ENCODE assay signal across 21 cellular contexts in the genomic region with DNA sequence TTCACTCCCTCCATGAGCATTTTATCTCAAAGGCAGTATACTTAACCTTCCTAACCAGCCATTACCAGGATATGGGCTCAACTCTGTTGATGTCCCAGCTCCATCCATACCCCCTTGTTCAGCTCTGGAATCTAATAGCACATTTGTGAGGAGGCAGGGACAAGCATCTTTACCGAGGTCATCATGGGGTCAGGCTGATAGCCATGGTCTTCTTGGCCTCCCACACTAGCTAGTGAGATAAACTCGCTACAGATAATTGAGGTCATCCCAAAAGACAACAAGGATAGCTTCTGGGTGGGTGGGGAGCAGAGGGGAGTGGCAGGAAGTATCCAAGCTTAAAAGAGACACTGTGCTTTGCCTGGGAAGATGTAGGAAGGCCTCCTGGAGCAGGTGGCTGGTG.
DNase-seq lines count a peak whose midpoint lies in the region; ATAC-seq and TF ChIP-seq lines count a peak whose summit lies in the region.
"Had no signal": no experiment of that assay in that cellular context is flagged by ENCODE, and none has a peak within 500 bp of the region (broad histone marks: within the 10 kb centered on the region; RNA-seq: fewer than 3 reads in every experiment).

No MANE protein-coding gene starts in this region.

- H3K27me3 Mint-ChIP-seq in HFFc6 (ENCODE audit: insufficient read depth), result peaks cover 9% of the 10 kb centered on the region
- no peaks in the 10 kb centered on the region for H3K27me3 Mint-ChIP-seq in brain

- no peak for TF ChIP-seq CTCF in HFFc6 (IDR thresholded peaks at IDR 0.05)
- no peak for TF ChIP-seq CTCF in brain (conservative IDR thresholded peaks at IDR 0.05)
- no peak for TF ChIP-seq CTCF in gastrocnemius medialis (IDR thresholded peaks at IDR 0.05 in 4 of 5, conservative IDR thresholded peaks at IDR 0.05 in 1 of 5)

- H3K9me3 Mint-ChIP-seq in HFFc6, result no peaks in the 10 kb centered on the region
- H3K9me3 Mint-ChIP-seq in brain, result no peaks in the 10 kb centered on the region
- no peaks in the 10 kb centered on the region for H3K9me3 Mint-ChIP-seq in activated naive CD4-positive, alpha-beta T cell treated with anti-CD3 and anti-CD28 coated beads, Interleukin-2, amount 50 U/mL, for 72 hours

- TF ChIP-seq POLR2A in gastrocnemius medialis (IDR thresholded peaks at IDR 0.05), result no peak

- H3K27ac Mint-ChIP-seq in HFFc6 (peak overlapping the region; percentile 67; the same call in 1 of the 2 replicates), brain (peak overlapping the region in 3 of 5 experiments; percentile 15 to 88 (median 39))
- H3K27ac Mint-ChIP-seq in activated naive CD4-positive, alpha-beta T cell treated with anti-CD3 and anti-CD28 coated beads, Interleukin-2, amount 50 U/mL, for 72 hours, result no peak overlapping the region
- H3K27ac Mint-ChIP-seq: B cell, CD14-positive monocyte had no signal

- DNase-seq in HFFc6 (no peak), gastrocnemius medialis (no peak), AG20443 (ENCODE audit: low spot score) (no peak), H4 (ENCODE audit: low spot score) (no peak)
- no peak for DNase-seq in activated naive CD4-positive, alpha-beta T cell treated with anti-CD3 and anti-CD28 coated beads, Interleukin-2, amount 50 U/mL, for 72 hours (ENCODE audit: low spot score in 2 of 2)
- DNase-seq: DMS53, GDM1, H7, NCI-H1105, NCI-H146, NCI-H2029, NCI-H2227 treated with DMSO at 0.1 percent for 48 hours, NCI-H524, NCI-H774, SIG-M5, SK-N-SH had no signal

- intact Hi-C loops in gastrocnemius medialis (cut with DNase I; ENCODE audit: low total_unique reads), result no loop called here

- in situ Hi-C loops in gastrocnemius medialis (cut with MboI; ENCODE audit: low sequenced_read_pairs in 4 of 4), result no loop called here

- no peaks in the 10 kb centered on the region for H3K9me3 ChIP-seq in mesodermal cell (ENCODE audit: control insufficient read depth, low read length)
- no peaks in the 10 kb centered on the region for H3K9me3 ChIP-seq in gastrocnemius medialis
- H3K9me3 ChIP-seq: SK-N-SH had no signal

- H3K27ac ChIP-seq in mesodermal cell (ENCODE audit: low read depth, low read length, severe bottlenecking) (peak overlapping the region; percentile 39), gastrocnemius medialis (peak overlapping the region in 3 of 4 donors; percentile 25 to 71 (median 51))

- H3K4me1 Mint-ChIP-seq in HFFc6 (ENCODE audit: low read depth) (peaks cover 88% of the 10 kb centered on the region), brain (peaks cover 96% of the 10 kb centered on the region)
- H3K4me1 Mint-ChIP-seq: B cell had no signal

- H3K36me3 Mint-ChIP-seq in HFFc6 (ENCODE audit: low read depth) (peaks cover 60% of the 10 kb centered on the region), brain (peaks cover 9% of the 10 kb centered on the region)
- H3K36me3 Mint-ChIP-seq in activated naive CD4-positive, alpha-beta T cell treated with anti-CD3 and anti-CD28 coated beads, Interleukin-2, amount 50 U/mL, for 72 hours, result peaks cover 0 to 6% of the 10 kb centered on the region in 2 donors
- H3K36me3 Mint-ChIP-seq: CD14-positive monocyte had no signal

- H3K4me3 ChIP-seq in mesodermal cell (ENCODE audit: extremely low read depth, insufficient read depth, low read length, poor library complexity, severe bottlenecking), result no peak overlapping the region
- H3K4me3 ChIP-seq in gastrocnemius medialis, result no peak overlapping the region

- H3K27me3 ChIP-seq in gastrocnemius medialis, result no peaks in the 10 kb centered on the region

- no peak overlapping the region for H3K4me3 Mint-ChIP-seq in HFFc6
- no peak overlapping the region for H3K4me3 Mint-ChIP-seq in brain
- H3K4me3 Mint-ChIP-seq: B cell, CD14-positive monocyte had no signal

- 100% methylated on average over 1 of the region's 2 CpGs for WGBS in mesodermal cell (ENCODE audit: insufficient coverage in 2 of 2), 2 experiments

- H3K36me3 ChIP-seq in mesodermal cell (ENCODE audit: control insufficient read depth, insufficient read depth, low read length) (peaks cover 64% of the 10 kb centered on the region), gastrocnemius medialis (no peaks in the 10 kb centered on the region)

- no peak for ATAC-seq in gastrocnemius medialis
- no peak for ATAC-seq in activated naive CD4-positive, alpha-beta T cell treated with anti-CD3 and anti-CD28 coated beads, Interleukin-2, amount 50 U/mL, for 72 hours
- ATAC-seq: Panc1 had no signal

- H3K4me1 ChIP-seq in mesodermal cell (ENCODE audit: control insufficient read depth, insufficient read depth, low read length, poor library complexity, severe bottlenecking) (peaks cover 50% of the 10 kb centered on the region), gastrocnemius medialis (peaks cover 30 to 40% of the 10 kb centered on the region in 2 donors)

Comparison
In these comparisons a context has a peak if more than half of its experiments do, and no peak if none do; other contexts are left out.
1. H3K27ac Mint-ChIP-seq: peak in HFFc6 (single experiment) and brain (3 of 5); none in activated naive CD4-positive, alpha-beta T cell treated with anti-CD3 and anti-CD28 coated beads, Interleukin-2, amount 50 U/mL, for 72 hours (0 of 2).